8 cellular contexts compared by ENCODE assay signal in genomic region chr2:9739508-9739907, GRCh38.
DNase-seq lines count a peak whose midpoint lies in the region; ATAC-seq and TF ChIP-seq lines count a peak whose summit lies in the region.

No MANE protein-coding gene starts in this region.

- peak overlapping the region; percentile 90 for H3K27ac Mint-ChIP-seq in T-helper 1 cell treated with Interleukin-12 subunit alpha and Interleukin-12 subunit beta and Interleukin-4 antibody, amounts not matched to agents 30 μg/mL and 1 μg/mL, for 36 hours
- H3K27ac Mint-ChIP-seq in naive thymus-derived CD8-positive, alpha-beta T cell = peak overlapping the region; percentile 70 to 97 (median 92)

- peaks cover 8% of the 10 kb centered on the region for H3K9me3 Mint-ChIP-seq in T-helper 1 cell treated with Interleukin-12 subunit alpha and Interleukin-12 subunit beta and Interleukin-4 antibody, amounts not matched to agents 30 μg/mL and 1 μg/mL, for 36 hours
- peaks cover 0 to 6% (median 3%) of the 10 kb centered on the region in 9 donors for H3K9me3 Mint-ChIP-seq in naive thymus-derived CD8-positive, alpha-beta T cell

- H3K4me3 ChIP-seq in DOHH2 (ENCODE audit: low read length) (no peak overlapping the region; the same call in 1 of the 2 replicates), body of pancreas (no peak overlapping the region)

- WGBS in body of pancreas, 2 donors = 53 to 75% methylated on average over 8 to 21 of the region's 21 CpGs

- H3K79me2 ChIP-seq in DOHH2 (ENCODE audit: control insufficient read depth, low read length) = no peaks in the 10 kb centered on the region

- H4K20me1 ChIP-seq in DOHH2 (ENCODE audit: control insufficient read depth, insufficient read depth, low read depth, low read length) = no peaks in the 10 kb centered on the region

- peak; percentile 64 for ATAC-seq in body of pancreas
- ATAC-seq in naive thymus-derived CD8-positive, alpha-beta T cell = peak; percentile 89 to 91

- no peaks in the 10 kb centered on the region for H3K36me3 Mint-ChIP-seq in T-helper 1 cell treated with Interleukin-12 subunit alpha and Interleukin-12 subunit beta and Interleukin-4 antibody, amounts not matched to agents 30 μg/mL and 1 μg/mL, for 36 hours (ENCODE audit: low read depth)
- H3K36me3 Mint-ChIP-seq in naive thymus-derived CD8-positive, alpha-beta T cell = peaks cover 0 to 2% (median 0%) of the 10 kb centered on the region in 3 donors

- H3K9me3 ChIP-seq in DOHH2 (ENCODE audit: control insufficient read depth, insufficient read depth, low read length) (no peaks in the 10 kb centered on the region; the same call in none of the 2 replicates), body of pancreas (no peaks in the 10 kb centered on the region)

- H3K27me3 ChIP-seq in DOHH2 (ENCODE audit: control insufficient read depth, low read length) = peaks cover 11% of the 10 kb centered on the region; the same call in 1 of the 2 replicates
- no peaks in the 10 kb centered on the region for H3K27me3 ChIP-seq in body of pancreas

- peaks cover 10% of the 10 kb centered on the region for H3K27me3 Mint-ChIP-seq in T-helper 1 cell treated with Interleukin-12 subunit alpha and Interleukin-12 subunit beta and Interleukin-4 antibody, amounts not matched to agents 30 μg/mL and 1 μg/mL, for 36 hours (ENCODE audit: low read depth)
- H3K27me3 Mint-ChIP-seq in naive thymus-derived CD8-positive, alpha-beta T cell = peaks cover 0 to 1% (median 0%) of the 10 kb centered on the region in 5 donors

- H3K4me1 Mint-ChIP-seq in T-helper 1 cell treated with Interleukin-12 subunit alpha and Interleukin-12 subunit beta and Interleukin-4 antibody, amounts not matched to agents 30 μg/mL and 1 μg/mL, for 36 hours (ENCODE audit: low read depth) = peaks cover 40% of the 10 kb centered on the region
- peaks cover 28 to 48% (median 34%) of the 10 kb centered on the region in 4 donors for H3K4me1 Mint-ChIP-seq in naive thymus-derived CD8-positive, alpha-beta T cell

- peaks cover 8% of the 10 kb centered on the region; the same call in 1 of the 2 replicates for H3K4me1 ChIP-seq in DOHH2 (ENCODE audit: control insufficient read depth, low read length)
- peaks cover 4% of the 10 kb centered on the region for H3K4me1 ChIP-seq in body of pancreas

- peak overlapping the region; percentile 66 for H3K4me3 Mint-ChIP-seq in T-helper 1 cell treated with Interleukin-12 subunit alpha and Interleukin-12 subunit beta and Interleukin-4 antibody, amounts not matched to agents 30 μg/mL and 1 μg/mL, for 36 hours
- peak overlapping the region; percentile 73 to 93 (median 85) for H3K4me3 Mint-ChIP-seq in naive thymus-derived CD8-positive, alpha-beta T cell

- intact Hi-C loops in body of pancreas (cut with DNase I) = no loop called here

- no peaks in the 10 kb centered on the region for H3F3A ChIP-seq in DOHH2 (ENCODE audit: control insufficient read depth, insufficient read depth)

- DNase-seq in body of pancreas (peak in 3 of 4 donors; percentile 33 to 46 (median 36)), NCI-H526 treated with DMSO at 0.1 percent for 48 hours (lab: John Stamatoyannopoulos, UW) (no peak), NCI-H526 (lab: John Stamatoyannopoulos, UW) (no peak), caudate nucleus (lab: John Stamatoyannopoulos, UW) (no peak), SHP77 treated with DMSO at 0.1 percent for 48 hours (lab: John Stamatoyannopoulos, UW) (no peak)
- DNase-seq in naive thymus-derived CD8-positive, alpha-beta T cell = peak in 6 of 10 donors; percentile 14 to 51 (median 36)

- POLR2A ChIA-PET in naive thymus-derived CD8-positive, alpha-beta T cell (lab: Charles Lee) = interaction anchor here (0.6 to 1.1 kb wide), 2 partner anchors 184 to 258 kb away, joined by 3 read pairs; partner anchors contain the start of gene ADAM17

- TF ChIP-seq POLR2A in body of pancreas (IDR thresholded peaks at IDR 0.05) = no peak

- no peak for TF ChIP-seq CTCF in DOHH2 (IDR thresholded peaks at IDR 0.05; ENCODE audit: low read depth, low read length, poor library complexity, severe bottlenecking)
- TF ChIP-seq CTCF in body of pancreas (IDR thresholded peaks at IDR 0.05) = no peak

- H3K4me2 ChIP-seq in DOHH2 (ENCODE audit: low read length) = peak overlapping the region; percentile 7; the same call in 1 of the 2 replicates

- H3K36me3 ChIP-seq in DOHH2 (ENCODE audit: control insufficient read depth, low read length) (no peaks in the 10 kb centered on the region), body of pancreas (replicated peaks in 1 of 2; ENCODE audit: insufficient read depth in 1 of 2, low read depth in 2 of 2) (no peaks in the 10 kb centered on the region)

- no peaks in the 10 kb centered on the region for H3K9me2 ChIP-seq in DOHH2 (replicated peaks; ENCODE audit: control insufficient read depth, low read length)

- H3K27ac ChIP-seq in DOHH2 (ENCODE audit: low read depth, low read length) = no peak overlapping the region
- peak overlapping the region in 1 of 4 donors; percentile 14 for H3K27ac ChIP-seq in body of pancreas
- H3K27ac ChIP-seq in caudate nucleus (ENCODE audit: low read depth, low read length) = no peak overlapping the region

Comparison
In these comparisons a context has a peak if more than half of its experiments do, and no peak if none do; other contexts are left out.
1. DNase-seq: peak in body of pancreas (3 of 4) and naive thymus-derived CD8-positive, alpha-beta T cell (6 of 10); none in NCI-H526 treated with DMSO at 0.1 percent for 48 hours (single experiment), NCI-H526 (0 of 2), caudate nucleus (0 of 61) and SHP77 treated with DMSO at 0.1 percent for 48 hours (single experiment).